8 cellular contexts compared by ENCODE assay signal in the genomic region with DNA sequence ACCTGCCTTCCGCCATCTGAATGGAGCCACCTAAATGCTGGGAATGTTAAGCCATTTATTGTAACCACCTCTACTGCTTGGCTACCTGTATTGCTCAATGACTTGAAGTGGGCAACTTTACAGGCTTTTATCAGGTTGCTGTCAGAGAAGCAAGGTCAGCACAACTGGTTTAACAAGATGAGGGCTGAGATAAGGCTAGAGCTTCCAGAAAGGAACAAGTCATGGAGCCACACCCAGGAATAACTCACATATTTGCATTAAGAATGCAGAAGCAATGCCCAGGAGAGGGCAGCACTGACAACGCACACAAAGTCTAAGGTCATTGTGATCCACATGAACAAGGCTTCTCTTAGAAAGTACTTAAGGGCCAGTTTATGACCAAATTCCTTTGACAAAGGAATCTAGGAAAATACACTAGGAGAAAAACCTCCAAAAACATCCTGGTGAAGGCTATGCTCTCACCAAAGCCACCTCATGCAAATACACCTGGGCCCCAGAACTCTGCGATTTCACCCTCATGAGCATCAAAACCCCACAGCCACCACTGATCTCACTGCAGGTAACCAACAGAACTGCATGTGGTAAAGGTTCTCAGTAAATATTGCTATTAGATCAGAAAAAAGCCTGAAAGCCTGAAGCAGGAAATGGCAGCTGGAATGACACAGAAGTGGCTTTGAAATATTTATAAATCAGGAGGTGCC. TPM values are rescaled to one million over a fixed set of nuclear protein-coding genes. Genes with fewer than 3 reads are reported as not detected.
DNase-seq lines count a peak whose midpoint lies in the region; ATAC-seq, FAIRE-seq and TF ChIP-seq lines count a peak whose summit lies in the region.

No MANE protein-coding gene starts in this region.

- H3K9me3 Mint-ChIP-seq in CD14-positive monocyte: peaks cover 0 to 8% (median 0%) of the 10 kb centered on the region in 7 donors

- H3K4me1 ChIP-seq in NT2/D1 (ENCODE audit: insufficient read depth, insufficient read length): peaks cover 5% of the 10 kb centered on the region
- peaks cover 13 to 24% of the 10 kb centered on the region in 2 experiments; a peak in 4 of 5 replicates for H3K4me1 ChIP-seq in K562 (replicated peaks in 1 of 2; ENCODE audit: control insufficient read depth in 2 of 2, insufficient read depth in 2 of 2, low read length in 2 of 2)
- no peaks in the 10 kb centered on the region for H3K4me1 ChIP-seq in suprapubic skin

- intact Hi-C loops in CD14-positive monocyte (cut with micrococcal nuclease): no loop called here
- intact Hi-C loops in K562 (cut with micrococcal nuclease): loop anchor here (1.0 kb wide), 1 partner anchor 39 kb away; no protein-coding TSS in a partner anchor

- in situ Hi-C loops in K562 (cut with MboI): no loop called here

- peak overlapping the region; percentile 39 to 91 (median 73) for H3K27ac Mint-ChIP-seq in CD14-positive monocyte

- no peak overlapping the region for H3K4me3 ChIP-seq in NT2/D1 (ENCODE audit: insufficient read length, low read depth)
- H3K4me3 ChIP-seq in K562: no peak overlapping the region
- H3K4me3 ChIP-seq in kidney epithelial cell (ENCODE audit: low read depth, low read length): no peak overlapping the region
- H3K4me3 ChIP-seq in suprapubic skin: no peak overlapping the region

- peaks cover 0 to 2% (median 2%) of the 10 kb centered on the region in 3 donors for H3K27me3 Mint-ChIP-seq in CD14-positive monocyte (ENCODE audit: low read depth in 3 of 3)

- peak overlapping the region; percentile 76; the same call in 1 of the 2 replicates for H3K4me2 ChIP-seq in K562 (ENCODE audit: insufficient read depth, low read length)

- peak; percentile 90 for FAIRE-seq in K562 (lab: Jason Lieb, UNC)

- H3K9me3 ChIP-seq in NT2/D1 (ENCODE audit: insufficient read depth, low read length) (no peaks in the 10 kb centered on the region), K562 (replicated peaks; ENCODE audit: control insufficient read depth, insufficient read depth, low read depth, low read length) (no peaks in the 10 kb centered on the region), suprapubic skin (no peaks in the 10 kb centered on the region)

- 60% methylated on average over 3 of the region's 3 CpGs for WGBS in K562 (ENCODE audit: insufficient coverage, low coverage, missing lambda C conversion rate)
- WGBS in suprapubic skin: 66% methylated on average over 3 of the region's 3 CpGs

- TF ChIP-seq CTCF in CD14-positive monocyte (IDR thresholded peaks at IDR 0.05): peak; percentile 50
- peak; percentile 61 to 71 (median 69) for TF ChIP-seq CTCF in K562 (IDR thresholded peaks at IDR 0.05 in 2 of 3, conservative IDR thresholded peaks at IDR 0.05 in 1 of 3; ENCODE audit: insufficient read depth in 2 of 3, low read depth in 1 of 3, low read length in 3 of 3)
- TF ChIP-seq CTCF in kidney epithelial cell (IDR thresholded peaks at IDR 0.05; ENCODE audit: insufficient read depth, low read length, poor library complexity, severe bottlenecking): peak; percentile 63
- peak; percentile 24 to 35 for TF ChIP-seq CTCF in suprapubic skin (IDR thresholded peaks at IDR 0.05)

- ATAC-seq in GM18858 (IDR thresholded peaks at IDR 0.05; ENCODE audit: unreplicated experiment) (peak; percentile 70), HG03095 (IDR thresholded peaks at IDR 0.05; ENCODE audit: unreplicated experiment) (peak; percentile 71), K562 (peak; percentile 96)

- TF ChIP-seq POLR2A in K562 (conservative IDR thresholded peaks at IDR 0.05): no peak
- TF ChIP-seq POLR2A in suprapubic skin (IDR thresholded peaks at IDR 0.05): no peak

- H4K20me1 ChIP-seq in K562 (replicated peaks; ENCODE audit: control insufficient read depth, insufficient read depth, low read length): no peaks in the 10 kb centered on the region

- no peak overlapping the region for H3K9ac ChIP-seq in NT2/D1 (ENCODE audit: insufficient read length, low read depth)
- peak overlapping the region; percentile 62 to 73; a peak in 3 of 4 replicates for H3K9ac ChIP-seq in K562 (ENCODE audit: insufficient read depth in 1 of 2, low read depth in 2 of 2, low read length in 2 of 2)

- H3K9me1 ChIP-seq in K562 (ENCODE audit: control insufficient read depth, insufficient read depth, low read length): peaks cover 4% of the 10 kb centered on the region

- BruUV-seq in K562 (replicated peaks; lab: Mats Ljungman, UMichigan): no TSS peak

- CTCF ChIA-PET in K562 (lab: Yijun Ruan, JAX; ENCODE audit: low intra/inter-chr PET ratio): no interaction called here

- peaks cover 0 to 34% of the 10 kb centered on the region in 2 donors for H3K36me3 Mint-ChIP-seq in CD14-positive monocyte

- POLR2A ChIA-PET in K562 (lab: Yijun Ruan, JAX): interaction anchor here (1.7 kb wide), 1 partner anchor 14 kb away, joined by 5 read pairs; no protein-coding TSS in a partner anchor

- H3K4me3 Mint-ChIP-seq in CD14-positive monocyte: peak overlapping the region in 1 of 2 donors; percentile 62

- TF ChIP-seq RAD21 in K562 (CRISPR knock-in tag; conservative IDR thresholded peaks at IDR 0.05 in 1 of 2, IDR thresholded peaks at IDR 0.05 in 1 of 2): peak; percentile 43 to 52

- peak overlapping the region; percentile 79 for H2AFZ ChIP-seq in K562 (ENCODE audit: low read depth, low read length)

- peak overlapping the region; percentile 81 for H3K27ac ChIP-seq in K562 (ENCODE audit: extremely low read depth, low read depth, low read length)
- H3K27ac ChIP-seq in suprapubic skin: no peak overlapping the region

- TF ChIP-seq EP300 in K562 (IDR thresholded peaks at IDR 0.05; ENCODE audit: low read length): 0 out of 2 replicates have a peak, but pooled peaks have one; percentile 19
- no peak for TF ChIP-seq EP300 in suprapubic skin (IDR thresholded peaks at IDR 0.05)

- H3K36me3 ChIP-seq in NT2/D1 (ENCODE audit: insufficient read depth, insufficient read length, low read length): peaks cover 11% of the 10 kb centered on the region
- peaks cover 7% of the 10 kb centered on the region; the same call in 1 of the 3 replicates for H3K36me3 ChIP-seq in K562 (ENCODE audit: control insufficient read depth, insufficient read depth, low read length)
- no peaks in the 10 kb centered on the region for H3K36me3 ChIP-seq in kidney epithelial cell (ENCODE audit: control insufficient read depth, insufficient read depth, low read length)
- no peaks in the 10 kb centered on the region for H3K36me3 ChIP-seq in suprapubic skin

- peaks cover 72% of the 10 kb centered on the region for H3K79me2 ChIP-seq in K562 (ENCODE audit: control insufficient read depth, insufficient read depth, low read length)

- no peak for DNase-seq in CD14-positive monocyte (ENCODE audit: low spot score)
- DNase-seq in NT2/D1 (ENCODE audit: low read depth, low spot score): peak; percentile 54
- DNase-seq in K562 (ENCODE audit: extremely low read depth in 1 of 4, low spot score in 3 of 4): peak; percentile 54 to 87 (median 64)
- DNase-seq in kidney epithelial cell (ENCODE audit: low read depth): peak; percentile 71
- no peak for DNase-seq in suprapubic skin (ENCODE audit: low spot score in 2 of 2)
- DNase-seq in cortex of kidney (lab: John Stamatoyannopoulos, UW): no peak

- H3K27me3 ChIP-seq in NT2/D1 (ENCODE audit: insufficient read depth, insufficient read length) (no peaks in the 10 kb centered on the region), K562 (ENCODE audit: control insufficient read depth in 2 of 2, insufficient read depth in 2 of 2, low read length in 2 of 2) (no peaks in the 10 kb centered on the region), kidney epithelial cell (ENCODE audit: control insufficient read depth, insufficient read depth, low read length) (no peaks in the 10 kb centered on the region), suprapubic skin (no peaks in the 10 kb centered on the region)

- H3K4me1 Mint-ChIP-seq in CD14-positive monocyte: peaks cover 22% of the 10 kb centered on the region

RNA-seq across cellular contexts. Expression of a gene that starts 15.0 kb away (rescaled TPM):
- polyA plus RNA-seq in CD14-positive monocyte: 1 to 10 TPM; 6.3 to 7.8 TPM
- total RNA-seq in K562 (2011; cell fraction: chromatin; rRNA removed; ENCODE audit: low replicate concordance): 0.65 and 1.1 TPM in 2 replicates
- total RNA-seq in K562 (2011; cell fraction: nucleolus; rRNA removed): 0.66 and 0.83 TPM in 2 replicates
- total RNA-seq in K562 (2011; cell fraction: nucleoplasm; rRNA removed): 1.2 and 1.8 TPM in 2 replicates
- 0.36 and 0.65 TPM in 2 replicates for total RNA-seq in K562 (2014; rRNA removed)
- 0.83 and 0.91 TPM in 2 replicates for total RNA-seq in K562 (2014; rRNA removed; fragmentation: Illumina TruSeq; extraction: Trizol)
- 1.1 and 1.3 TPM in 2 replicates for total RNA-seq in K562 (2015; rRNA removed; fragmentation: Illumina TruSeq; extraction: Trizol)
- 0.73 and 0.76 TPM in 2 replicates for total RNA-seq in K562 (2021)
- polyA plus RNA-seq in K562 (2011; rRNA removed): 0.53 and 0.63 TPM in 2 replicates
- polyA plus RNA-seq in K562 (2011; cell fraction: cytosol; rRNA removed): 0.52 and 0.59 TPM in 2 replicates
- polyA plus RNA-seq in K562 (2011; cell fraction: nucleus; rRNA removed): 0.48 and 0.51 TPM in 2 replicates
- polyA plus RNA-seq in K562 (2012): 0.87 and 0.93 TPM in 2 replicates
- 0.75 and 0.89 TPM in 2 replicates for polyA plus RNA-seq in K562 (2014; fragmentation: Illumina TruSeq; extraction: Trizol)
- polyA plus RNA-seq in K562 (2014; fragmentation: Nextera tagmentation; extraction: Ambion mirVana): under 1 TPM; 0.14 to 0.39 TPM
- 0.21 and 0.45 TPM in 2 replicates for polyA plus RNA-seq in K562 (2014; rRNA removed)
- 1.7 and 1.8 TPM in 2 replicates for polyA minus RNA-seq in K562 (2011; rRNA and poly(A)+ RNA removed)
- polyA minus RNA-seq in K562 (2011; cell fraction: cytosol; rRNA and poly(A)+ RNA removed): 0.64 and 0.86 TPM in 2 replicates
- polyA minus RNA-seq in K562 (2011; cell fraction: nucleus; rRNA and poly(A)+ RNA removed): 0.54 and 0.89 TPM in 2 replicates
- 2.4 and 2.9 TPM in 2 replicates for total RNA-seq in kidney epithelial cell
- total RNA-seq in suprapubic skin: 1 to 10 TPM; 5.0 to 7.9 (median 5.6) TPM

RNA-seq across cellular contexts. Expression of a gene that starts 15.5 kb away (rescaled TPM):
- polyA plus RNA-seq in CD14-positive monocyte: 10 to 100 TPM; 45.4 to 49.5 TPM
- total RNA-seq in K562 (2011; cell fraction: chromatin; rRNA removed; ENCODE audit: low replicate concordance): 20.5 and 30.5 TPM in 2 replicates
- 10.2 and 12.4 TPM in 2 replicates for total RNA-seq in K562 (2011; cell fraction: nucleolus; rRNA removed)
- total RNA-seq in K562 (2011; cell fraction: nucleoplasm; rRNA removed): 20.8 and 28.0 TPM in 2 replicates
- total RNA-seq in K562 (2014; rRNA removed): 13.6 and 13.8 TPM in 2 replicates
- 21.1 and 21.2 TPM in 2 replicates for total RNA-seq in K562 (2014; rRNA removed; fragmentation: Illumina TruSeq; extraction: Trizol)
- 19.0 and 21.4 TPM in 2 replicates for total RNA-seq in K562 (2015; rRNA removed; fragmentation: Illumina TruSeq; extraction: Trizol)
- 29.2 and 31.7 TPM in 2 replicates for total RNA-seq in K562 (2021)
- polyA plus RNA-seq in K562 (2011; rRNA removed): 36.7 and 48.6 TPM in 2 replicates
- 28.7 and 34.0 TPM in 2 replicates for polyA plus RNA-seq in K562 (2011; cell fraction: cytosol; rRNA removed)
- polyA plus RNA-seq in K562 (2011; cell fraction: nucleus; rRNA removed): 12.5 and 15.8 TPM in 2 replicates
- polyA plus RNA-seq in K562 (2012): 29.9 and 35.2 TPM in 2 replicates
- polyA plus RNA-seq in K562 (2014; fragmentation: Illumina TruSeq; extraction: Trizol): 29.8 and 36.7 TPM in 2 replicates
- 10 to 100 TPM; 61.9 to 63.0 TPM for polyA plus RNA-seq in K562 (2014; fragmentation: Nextera tagmentation; extraction: Ambion mirVana)
- polyA plus RNA-seq in K562 (2014; rRNA removed): 27.8 and 31.3 TPM in 2 replicates
- 48.9 and 52.5 TPM in 2 replicates for polyA minus RNA-seq in K562 (2011; rRNA and poly(A)+ RNA removed)
- 21.5 and 21.8 TPM in 2 replicates for polyA minus RNA-seq in K562 (2011; cell fraction: cytosol; rRNA and poly(A)+ RNA removed)
- polyA minus RNA-seq in K562 (2011; cell fraction: nucleus; rRNA and poly(A)+ RNA removed): 10.6 and 16.1 TPM in 2 replicates
- 11.0 and 14.6 TPM in 2 replicates for total RNA-seq in kidney epithelial cell
- 10 to 100 TPM in 1 of 4 donors, 1 to 10 TPM in 3; 5.3 to 16.1 (median 5.6) TPM for total RNA-seq in suprapubic skin

Comparison
In these comparisons a context has a peak if more than half of its experiments do, and no peak if none do; other contexts are left out.
1. DNase-seq: peak in NT2/D1 (single experiment), K562 (4 of 4) and kidney epithelial cell (single experiment); none in CD14-positive monocyte (single experiment), suprapubic skin (0 of 2) and cortex of kidney (single experiment).
2. Peak in every context shown above with its lines, with median percentiles within 50 percentile points of each other: CTCF ChIP-seq and ATAC-seq.